ENCODE assay signal across 12 cellular contexts in genomic region chr13:111202149-111202548, GRCh38.
A peak's percentile ranks its signal among the peaks of the same experiment; 100 is the strongest.
DNase-seq lines count a peak whose midpoint lies in the region; ATAC-seq and TF ChIP-seq lines count a peak whose summit lies in the region.
"Had no signal": no experiment of that assay in that cellular context is flagged by ENCODE, and none has a peak within 500 bp of the region (broad histone marks: within the 10 kb centered on the region; RNA-seq: fewer than 3 reads in every experiment).

No MANE protein-coding gene starts in this region.

- H3K4me1 ChIP-seq in BLaER1 treated with 17β-estradiol and CSF1 and Interleukin-3, amounts not matched to agents 10 nM and 100 nM, result peaks cover 53 to 73% (median 64%) of the 10 kb centered on the region in 10 experiments
- peaks cover 47% of the 10 kb centered on the region for H3K4me1 ChIP-seq in HUES64 (ENCODE audit: insufficient read depth, low read length)
- H3K4me1 ChIP-seq in mesodermal cell (ENCODE audit: control insufficient read depth, insufficient read depth, low read length, poor library complexity, severe bottlenecking), result peaks cover 36% of the 10 kb centered on the region

- H3K9ac ChIP-seq in BLaER1 treated with 17β-estradiol and CSF1 and Interleukin-3, amounts not matched to agents 10 nM and 100 nM, result peak overlapping the region in 4 of 11 experiments; percentile 8 to 48 (median 34); a peak in 3 of 22 replicates
- H3K9ac ChIP-seq in HUES64 (ENCODE audit: low read depth, low read length), result no peak overlapping the region

- TF ChIP-seq CTCF in brain microvascular endothelial cell (IDR thresholded peaks at IDR 0.05; ENCODE audit: low read depth, low read length, missing control alignments) (no peak), GM10266 (IDR thresholded peaks at IDR 0.05; ENCODE audit: control insufficient read depth, insufficient read depth, low read depth, missing control alignments) (no peak)

- WGBS in HUES64, result 74% methylated on average over 4 of the region's 4 CpGs
- 67 to 92% methylated on average over 1 to 2 of the region's 4 CpGs for WGBS in mesodermal cell (ENCODE audit: insufficient coverage in 2 of 2), 2 experiments

- H3K9me3 ChIP-seq in BLaER1 treated with 17β-estradiol and CSF1 and Interleukin-3, amounts not matched to agents 10 nM and 100 nM (replicated peaks in 1 of 11), result peaks cover 15 to 21% (median 19%) of the 10 kb centered on the region in 11 experiments
- no peaks in the 10 kb centered on the region for H3K9me3 ChIP-seq in HUES64 (ENCODE audit: insufficient read depth, low read depth, low read length)
- no peaks in the 10 kb centered on the region for H3K9me3 ChIP-seq in mesodermal cell (ENCODE audit: control insufficient read depth, low read length)

- H3K36me3 ChIP-seq in BLaER1 treated with 17β-estradiol and CSF1 and Interleukin-3, amounts not matched to agents 10 nM and 100 nM, result peaks cover 40 to 59% (median 52%) of the 10 kb centered on the region in 11 experiments
- H3K36me3 ChIP-seq in HUES64 (ENCODE audit: insufficient read depth, low read length), result peaks cover 1% of the 10 kb centered on the region; the same call in 1 of the 2 replicates
- H3K36me3 ChIP-seq in brain microvascular endothelial cell (replicated peaks), result peaks cover 6% of the 10 kb centered on the region
- peaks cover 25% of the 10 kb centered on the region for H3K36me3 ChIP-seq in mesodermal cell (ENCODE audit: control insufficient read depth, insufficient read depth, low read length)

- no peak for DNase-seq in brain microvascular endothelial cell
- DNase-seq in glomerular visceral epithelial cell (ENCODE audit: extremely low spot score), result no peak
- no peak for DNase-seq in GM10266 (ENCODE audit: extremely low spot score)
- DNase-seq in activated CD4-positive, alpha-beta T cell treated with anti-CD3 and anti-CD28 coated beads for 4 hours, result no peak
- DNase-seq: activated CD4-positive, alpha-beta T cell treated with anti-CD3 and anti-CD28 coated beads for 1 hour; DMS79 treated with DMSO at 0.1 percent for 48 hours; NCI-H524; stimulated activated CD4-positive, alpha-beta T cell treated with anti-CD3 and anti-CD28 coated beads, Interleukin-15, amount 100 ng/mL, for 24 hours had no signal

- peak overlapping the region in 10 of 11 experiments; percentile 6 to 61 (median 45); a peak in 17 of 22 replicates for H3K27ac ChIP-seq in BLaER1 treated with 17β-estradiol and CSF1 and Interleukin-3, amounts not matched to agents 10 nM and 100 nM
- peak overlapping the region; percentile 68; the same call in 1 of the 2 replicates for H3K27ac ChIP-seq in HUES64 (ENCODE audit: low read depth, low read length)
- peak overlapping the region; percentile 72 for H3K27ac ChIP-seq in brain microvascular endothelial cell
- H3K27ac ChIP-seq in mesodermal cell (ENCODE audit: low read depth, low read length, severe bottlenecking), result peak overlapping the region; percentile 79

- H3K4me2 ChIP-seq in BLaER1 treated with 17β-estradiol and CSF1 and Interleukin-3, amounts not matched to agents 10 nM and 100 nM, result peak overlapping the region; percentile 81 to 96 (median 91)

- in situ Hi-C loops in brain microvascular endothelial cell (cut with HindIII; ENCODE audit: low pct_ligation_motif_present, low sequenced_read_pairs), result no loop called here

- no peak for ATAC-seq in HG03342 (IDR thresholded peaks at IDR 0.05; ENCODE audit: unreplicated experiment)

- no peaks in the 10 kb centered on the region for H3K27me3 ChIP-seq in BLaER1 treated with 17β-estradiol and CSF1 and Interleukin-3, amounts not matched to agents 10 nM and 100 nM
- H3K27me3 ChIP-seq in HUES64 (ENCODE audit: insufficient read depth, low read length) (no peaks in the 10 kb centered on the region), brain microvascular endothelial cell (replicated peaks) (no peaks in the 10 kb centered on the region)

- peak overlapping the region in 4 of 10 experiments; percentile 1 to 30 (median 16); a peak in 1 of 20 replicates for H3K4me3 ChIP-seq in BLaER1 treated with 17β-estradiol and CSF1 and Interleukin-3, amounts not matched to agents 10 nM and 100 nM
- H3K4me3 ChIP-seq in HUES64 (ENCODE audit: low read length) (no peak overlapping the region), brain microvascular endothelial cell (ENCODE audit: low read depth, low read length) (no peak overlapping the region), mesodermal cell (ENCODE audit: extremely low read depth, insufficient read depth, low read length, poor library complexity, severe bottlenecking) (no peak overlapping the region)

- peaks cover 24 to 87% (median 67%) of the 10 kb centered on the region in 11 experiments; a peak in 21 of 22 replicates for H4K20me1 ChIP-seq in BLaER1 treated with 17β-estradiol and CSF1 and Interleukin-3, amounts not matched to agents 10 nM and 100 nM
